ENCODE assay signal across 26 cellular contexts in the genomic region with DNA sequence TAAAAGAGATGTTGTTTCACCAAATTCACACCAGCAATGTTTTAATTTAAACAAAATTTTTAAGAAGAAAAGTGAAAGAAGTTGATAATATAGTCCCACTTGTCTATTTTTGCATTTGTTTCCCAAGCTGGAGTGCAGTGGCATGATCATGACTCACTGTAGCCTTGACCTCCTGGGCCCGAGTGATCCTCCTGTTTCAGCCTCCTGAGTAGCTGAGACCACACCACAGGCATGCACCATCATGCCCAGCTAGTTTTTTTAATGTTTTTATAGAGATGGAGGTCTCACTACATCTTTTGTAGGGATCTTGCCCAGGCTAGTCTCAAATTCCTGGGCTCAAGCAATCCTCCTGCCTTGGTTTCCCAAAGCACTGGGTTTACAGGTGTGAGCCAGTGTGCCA. TPM values are rescaled to one million over a fixed set of nuclear protein-coding genes. Genes with fewer than 3 reads are reported as not detected.
DNase-seq lines count a peak whose midpoint lies in the region; ATAC-seq, FAIRE-seq and TF ChIP-seq lines count a peak whose summit lies in the region.
"Had no signal": no experiment of that assay in that cellular context is flagged by ENCODE, and none has a peak within 500 bp of the region (broad histone marks: within the 10 kb centered on the region; RNA-seq: fewer than 3 reads in every experiment).

No MANE protein-coding gene starts in this region.

- no peak for ATAC-seq in IMR-90 (ENCODE audit: low read depth)
- no peak for ATAC-seq in HG03378 (IDR thresholded peaks at IDR 0.05; ENCODE audit: unreplicated experiment)
- ATAC-seq in HG03571 (IDR thresholded peaks at IDR 0.05; ENCODE audit: unreplicated experiment): no peak
- ATAC-seq: gastroesophageal sphincter, Right ventricle myocardium inferior had no signal

- no peaks in the 10 kb centered on the region for H3K9me1 ChIP-seq in IMR-90 (ENCODE audit: insufficient read depth, low read length)

- BruUV-seq in IMR-90 (replicated peaks; lab: Mats Ljungman, UMichigan): no TSS peak

- no peaks in the 10 kb centered on the region for H3K9me3 ChIP-seq in IMR-90 (ENCODE audit: control insufficient read depth, insufficient read depth, low read length)
- H3K9me3 ChIP-seq: gastroesophageal sphincter, stomach, tibial nerve had no signal

- FAIRE-seq in urothelium cell line (lab: Jason Lieb, UNC): no peak
- FAIRE-seq: H1 had no signal

- no peak overlapping the region for H2BK5ac ChIP-seq in IMR-90 (ENCODE audit: low read depth, low read length, poor library complexity, severe bottlenecking)

- no peak overlapping the region for H3K14ac ChIP-seq in IMR-90 (replicated peaks; ENCODE audit: low read depth, low read length)

- no peak overlapping the region for H4K8ac ChIP-seq in IMR-90 (ENCODE audit: low read depth in 2 of 2, low read length in 2 of 2)

- CTCF ChIA-PET in IMR-90 (lab: Yijun Ruan, JAX): no interaction called here

- TF ChIP-seq POLR2A in IMR-90 (IDR thresholded peaks at IDR 0.05; ENCODE audit: low read depth, low read length): no peak

- TF ChIP-seq CTCF in IMR-90 (conservative IDR thresholded peaks at IDR 0.05; ENCODE audit: low read depth, low read length) (no peak), brain microvascular endothelial cell (IDR thresholded peaks at IDR 0.05; ENCODE audit: low read depth, low read length, missing control alignments) (no peak)

- no peaks in the 10 kb centered on the region for H3K36me3 ChIP-seq in IMR-90 (ENCODE audit: control insufficient read depth, insufficient read depth, low read length)
- no peaks in the 10 kb centered on the region for H3K36me3 ChIP-seq in brain microvascular endothelial cell (replicated peaks)
- H3K36me3 ChIP-seq: gastroesophageal sphincter, stomach, tibial nerve had no signal

- no peak overlapping the region for H2AK5ac ChIP-seq in IMR-90 (ENCODE audit: low read depth, low read length)

- in situ Hi-C loops in IMR-90 (cut with MboI; ENCODE audit: low sequenced_read_pairs) (no loop called here), brain microvascular endothelial cell (cut with HindIII; ENCODE audit: low pct_ligation_motif_present, low sequenced_read_pairs) (no loop called here)

- no peak overlapping the region for H3K23ac ChIP-seq in IMR-90 (ENCODE audit: low read depth, low read length)

- H3K9ac ChIP-seq in IMR-90 (ENCODE audit: low read depth, low read length): no peak overlapping the region

- no peaks in the 10 kb centered on the region for H3K79me1 ChIP-seq in IMR-90 (ENCODE audit: low read depth in 1 of 2, low read length in 2 of 2)

- H4K91ac ChIP-seq in IMR-90 (ENCODE audit: insufficient read depth, low read depth, low read length): no peak overlapping the region

- no peak overlapping the region for H3K27ac ChIP-seq in IMR-90 (ENCODE audit: insufficient read depth, low read length)
- H3K27ac ChIP-seq in brain microvascular endothelial cell: no peak overlapping the region
- H3K27ac ChIP-seq: gastroesophageal sphincter, stomach, tibial nerve had no signal

- H3K27me3 ChIP-seq in IMR-90 (ENCODE audit: control insufficient read depth, insufficient read depth, low read length) (no peaks in the 10 kb centered on the region; the same call in 1 of the 2 replicates), brain microvascular endothelial cell (replicated peaks) (no peaks in the 10 kb centered on the region)
- H3K27me3 ChIP-seq: gastroesophageal sphincter, stomach, tibial nerve had no signal

- no peak overlapping the region for H4K5ac ChIP-seq in IMR-90 (ENCODE audit: low read depth, low read length)

- peak; percentile 19 for DNase-seq in A172 (ENCODE audit: low spot score)
- DNase-seq in IMR-90: peak; percentile 6
- DNase-seq in brain microvascular endothelial cell: peak; percentile 47
- peak; percentile 2 for DNase-seq in glomerular visceral epithelial cell (ENCODE audit: extremely low spot score)
- DNase-seq in NCI-H82 treated with DMSO at 0.1 percent for 48 hours (lab: John Stamatoyannopoulos, UW; ENCODE audit: unreplicated experiment): no peak
- DNase-seq in urothelium cell line (ENCODE audit: low spot score): no peak
- DNase-seq: activated B cell treated with CpG ODN at 0.5 μM for 24 hours; activated CD4-positive, alpha-beta T cell treated with anti-CD3 and anti-CD28 coated beads, Interleukin-2, amount 50 U/mL, for 4 hours; activated CD8-positive, alpha-beta memory T cell treated with anti-CD3 and anti-CD28 coated beads, Interleukin-2, amount 50 U/mL, for 4 hours; aorta; CD8-positive, alpha-beta memory T cell; cerebellar nuclear complex; NCI-H1417 treated with DMSO at 0.1 percent for 48 hours; NCI-H446 treated with DMSO at 0.1 percent for 48 hours; stimulated activated CD8-positive, alpha-beta memory T cell treated with anti-CD3 and anti-CD28 coated beads, Interleukin-4, amount 100 ng/mL, for 48 hours; stomach had no signal

- no peaks in the 10 kb centered on the region for H4K20me1 ChIP-seq in IMR-90 (ENCODE audit: insufficient read depth, low read length)

- dilution Hi-C loops in IMR-90 (cut with HindIII; ENCODE audit: low sequenced_read_pairs, unreplicated experiment): no loop called here

- H2BK15ac ChIP-seq in IMR-90 (ENCODE audit: low read depth, low read length): no peak overlapping the region

- H3K4me2 ChIP-seq in IMR-90 (ENCODE audit: low read depth, low read length): no peak overlapping the region

- no peak overlapping the region for H2AK9ac ChIP-seq in IMR-90 (replicated peaks; ENCODE audit: low read depth, low read length, poor library complexity)

- H2AFZ ChIP-seq in IMR-90 (replicated peaks; ENCODE audit: low read length, poor library complexity): no peak overlapping the region

- no peaks in the 10 kb centered on the region for H3K4me1 ChIP-seq in IMR-90 (ENCODE audit: control insufficient read depth, insufficient read depth, low read length)
- H3K4me1 ChIP-seq: gastroesophageal sphincter, stomach, tibial nerve had no signal

- H3K56ac ChIP-seq in IMR-90 (ENCODE audit: extremely low read depth, insufficient read depth, low read length): no peak overlapping the region

- H2BK20ac ChIP-seq in IMR-90 (ENCODE audit: low read depth, low read length): no peak overlapping the region

- intact Hi-C loops in IMR-90 (cut with micrococcal nuclease): no loop called here

- H3K18ac ChIP-seq in IMR-90 (ENCODE audit: low read depth, low read length): no peak overlapping the region

- no CpG with 5 or more reads among the region's 1 CpG for WGBS in IMR-90 (ENCODE audit: extremely low coverage in 2 of 2, insufficient read length in 1 of 2), 2 experiments

- H3K4ac ChIP-seq in IMR-90 (ENCODE audit: low read depth, low read length): no peak overlapping the region

- POLR2A ChIA-PET in IMR-90 (lab: Charles Lee; ENCODE audit: unreplicated experiment): no interaction called here

- TF ChIP-seq RAD21 in IMR-90 (IDR thresholded peaks at IDR 0.05; ENCODE audit: low read length): no peak

- H2BK120ac ChIP-seq in IMR-90 (ENCODE audit: low read depth, low read length): no peak overlapping the region

- no peak overlapping the region for H3K4me3 ChIP-seq in IMR-90 (ENCODE audit: insufficient read depth, low read depth, low read length)
- H3K4me3 ChIP-seq in brain microvascular endothelial cell (ENCODE audit: low read depth, low read length): no peak overlapping the region
- H3K4me3 ChIP-seq: gastroesophageal sphincter, lung, stomach, tibial nerve had no signal

TF ChIP-seq in IMR-90, 13 proteins besides CTCF, POLR2A, EP300 and RAD21:
- TF ChIP-seq BHLHE40 (IDR thresholded peaks at IDR 0.05; ENCODE audit: low read depth, low read length): no peak

RNA-seq across cellular contexts. Expression of a gene that starts 14.1 kb away (rescaled TPM):
- 109 and 133 TPM in 2 replicates for total RNA-seq in A172 (2014; rRNA removed; shearing (Covaris generic))
- total RNA-seq in IMR-90 (2012; rRNA removed): 2.9 and 14.4 TPM in 2 replicates
- polyA plus RNA-seq in IMR-90 (2012; rRNA removed): 9.0 and 12.1 TPM in 2 replicates
- 0.48 and 0.86 TPM in 2 replicates for polyA plus RNA-seq in IMR-90 (2012; cell fraction: cytosol; rRNA removed)
- polyA plus RNA-seq in IMR-90 (2012; cell fraction: nucleus; rRNA removed; ENCODE audit: low replicate concordance): 0.32 and 3.0 TPM in 2 replicates

RNA-seq across cellular contexts. Expression of a gene that starts 29.9 kb away (rescaled TPM):
- not detected in 2 replicates for total RNA-seq in A172 (2014; rRNA removed; shearing (Covaris generic))
- total RNA-seq in IMR-90 (2012; rRNA removed): not detected in 2 replicates
- polyA plus RNA-seq in IMR-90 (2012; rRNA removed): not detected in 2 replicates
- not detected in 2 replicates for polyA plus RNA-seq in IMR-90 (2012; cell fraction: cytosol; rRNA removed)
- not detected in 2 replicates for polyA plus RNA-seq in IMR-90 (2012; cell fraction: nucleus; rRNA removed; ENCODE audit: low replicate concordance)
- total RNA-seq: activated B cell treated with CpG ODN at 0.5 μM for 24 hours; aorta; CD8-positive, alpha-beta memory T cell; epithelial cell of proximal tubule; gastroesophageal sphincter; H1; kidney epithelial cell; lung; progenitor cell of endocrine pancreas; stomach; tibial nerve had no signal
- polyA plus RNA-seq: H1, lung, stomach had no signal

RNA-seq across cellular contexts. Expression of a gene that starts 37.3 kb away (rescaled TPM):
- total RNA-seq in A172 (2014; rRNA removed; shearing (Covaris generic)): 0.22 and 0.46 TPM in 2 replicates
- 0.18 and 0.28 TPM in 2 replicates for total RNA-seq in IMR-90 (2012; rRNA removed)
- 0.05 and 0.06 TPM in 2 replicates for polyA plus RNA-seq in IMR-90 (2012; rRNA removed)
- 0.01 TPM in 2 replicates for polyA plus RNA-seq in IMR-90 (2012; cell fraction: cytosol; rRNA removed)
- polyA plus RNA-seq in IMR-90 (2012; cell fraction: nucleus; rRNA removed; ENCODE audit: low replicate concordance): 0.02 and 0.11 TPM in 2 replicates
- total RNA-seq: CD8-positive, alpha-beta memory T cell had no signal

Comparison
In these comparisons a context has a peak if more than half of its experiments do, and no peak if none do; other contexts are left out.
1. DNase-seq: peak in A172 (single experiment), IMR-90 (single experiment), brain microvascular endothelial cell (single experiment) and glomerular visceral epithelial cell (single experiment); none in NCI-H82 treated with DMSO at 0.1 percent for 48 hours (single experiment) and urothelium cell line (single experiment).